Comparison of ENCODE assay signal across 11 cellular contexts in the genomic region with DNA sequence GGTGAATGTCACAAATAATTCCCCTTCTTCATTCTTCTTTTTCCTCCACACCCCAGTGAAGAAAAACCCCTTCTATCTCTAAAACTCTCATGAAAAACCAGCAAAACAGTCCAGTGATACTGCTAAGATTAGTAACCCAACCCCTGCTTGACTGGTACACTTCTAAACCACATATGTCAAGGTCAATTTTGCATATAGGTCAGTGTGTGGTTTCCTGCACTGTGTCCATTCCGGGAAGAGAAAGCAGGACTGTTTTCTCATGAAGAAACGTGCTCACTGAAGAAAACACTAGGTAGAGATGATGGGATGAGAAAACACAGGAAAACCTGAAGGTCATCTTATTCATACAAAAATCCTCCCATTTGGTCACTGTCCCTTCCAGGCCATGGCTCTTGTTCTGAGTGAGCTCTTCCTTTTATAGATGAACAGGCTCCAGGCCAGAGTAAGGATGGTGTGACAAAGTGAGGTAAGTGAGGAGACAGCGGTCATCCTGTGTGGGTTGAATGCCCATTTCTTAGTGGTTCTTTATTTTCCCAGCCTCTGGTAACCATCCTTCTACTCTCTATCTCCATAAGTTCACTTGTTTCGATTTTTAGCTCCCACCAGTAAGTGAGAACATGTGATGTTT.
A peak's percentile ranks its signal among the peaks of the same experiment; 100 is the strongest.
DNase-seq lines count a peak whose midpoint lies in the region; ATAC-seq and TF ChIP-seq lines count a peak whose summit lies in the region.
"Had no signal": no experiment of that assay in that cellular context is flagged by ENCODE, and none has a peak within 500 bp of the region (broad histone marks: within the 10 kb centered on the region; RNA-seq: fewer than 3 reads in every experiment).

No MANE protein-coding gene starts in this region.

- H3K27me3 Mint-ChIP-seq in activated CD8-positive, alpha-beta memory T cell treated with anti-CD3 and anti-CD28 coated beads, Interleukin-2, amount 10 ng/mL, durations not matched to agents 7 days and 5 days = peaks cover 26% of the 10 kb centered on the region

- no peak overlapping the region for H3K4me3 Mint-ChIP-seq in activated CD8-positive, alpha-beta memory T cell treated with anti-CD3 and anti-CD28 coated beads, Interleukin-2, amount 10 ng/mL, durations not matched to agents 7 days and 5 days

- peaks cover 10% of the 10 kb centered on the region for H3K36me3 Mint-ChIP-seq in activated CD8-positive, alpha-beta memory T cell treated with anti-CD3 and anti-CD28 coated beads, Interleukin-2, amount 10 ng/mL, durations not matched to agents 7 days and 5 days

- DNase-seq in fibroblast of mammary gland (ENCODE audit: low read depth) = peak; percentile 10
- DNase-seq in NOMO-1 treated with dmso at 0.1 percent for 144 hours (lab: John Stamatoyannopoulos, UW; ENCODE audit: unreplicated experiment) = no peak
- no peak for DNase-seq in activated CD8-positive, alpha-beta memory T cell treated with anti-CD3 and anti-CD28 coated beads, Interleukin-2, amount 10 ng/mL, durations not matched to agents 7 days and 5 days
- no peak for DNase-seq in brain microvascular endothelial cell
- no peak for DNase-seq in NCI-H748 (lab: John Stamatoyannopoulos, UW; ENCODE audit: unreplicated experiment)
- DNase-seq: WERI-Rb-1 had no signal

- in situ Hi-C loops in brain microvascular endothelial cell (cut with HindIII; ENCODE audit: low pct_ligation_motif_present, low sequenced_read_pairs) = no loop called here

- H3K9me3 Mint-ChIP-seq in activated CD8-positive, alpha-beta memory T cell treated with anti-CD3 and anti-CD28 coated beads, Interleukin-2, amount 10 ng/mL, durations not matched to agents 7 days and 5 days (ENCODE audit: low read depth) = peaks cover 5% of the 10 kb centered on the region

- ATAC-seq in GM18508 (IDR thresholded peaks at IDR 0.05; ENCODE audit: insufficient read depth, unreplicated experiment) (peak; percentile 42), GM21526 (IDR thresholded peaks at IDR 0.05; ENCODE audit: low FRiP score, unreplicated experiment) (peak; percentile 63), HG03378 (IDR thresholded peaks at IDR 0.05; ENCODE audit: unreplicated experiment) (peak; percentile 76)
- ATAC-seq in activated CD8-positive, alpha-beta memory T cell treated with anti-CD3 and anti-CD28 coated beads, Interleukin-2, amount 10 ng/mL, durations not matched to agents 7 days and 5 days = no peak

- no peak overlapping the region for H3K4me3 ChIP-seq in fibroblast of mammary gland (ENCODE audit: control insufficient read depth, low read depth, low read length)
- no peak overlapping the region for H3K4me3 ChIP-seq in brain microvascular endothelial cell (ENCODE audit: low read depth, low read length)
- H3K4me3 ChIP-seq: smooth muscle cell had no signal

- H3K27ac ChIP-seq in brain microvascular endothelial cell = no peak overlapping the region
- H3K27ac ChIP-seq: WERI-Rb-1 had no signal

- no peak for TF ChIP-seq CTCF in fibroblast of mammary gland (conservative IDR thresholded peaks at IDR 0.05; ENCODE audit: control insufficient read depth, insufficient read depth, low read depth, low read length)
- TF ChIP-seq CTCF in brain microvascular endothelial cell (IDR thresholded peaks at IDR 0.05; ENCODE audit: low read depth, low read length, missing control alignments) = no peak

- no peaks in the 10 kb centered on the region for H3K27me3 ChIP-seq in brain microvascular endothelial cell (replicated peaks)

- H3K36me3 ChIP-seq in brain microvascular endothelial cell (replicated peaks) = no peaks in the 10 kb centered on the region
- H3K36me3 ChIP-seq: WERI-Rb-1 had no signal

- CTCF ChIA-PET in activated CD8-positive, alpha-beta memory T cell treated with anti-CD3 and anti-CD28 coated beads, Interleukin-2, amount 10 ng/mL, durations not matched to agents 7 days and 5 days (lab: Charles Lee) = no interaction called here

- peaks cover 25% of the 10 kb centered on the region for H3K4me1 Mint-ChIP-seq in activated CD8-positive, alpha-beta memory T cell treated with anti-CD3 and anti-CD28 coated beads, Interleukin-2, amount 10 ng/mL, durations not matched to agents 7 days and 5 days

- no peak overlapping the region for H3K27ac Mint-ChIP-seq in activated CD8-positive, alpha-beta memory T cell treated with anti-CD3 and anti-CD28 coated beads, Interleukin-2, amount 10 ng/mL, durations not matched to agents 7 days and 5 days
- H3K27ac Mint-ChIP-seq: activated T-helper 2 cell treated with anti-CD3 and anti-CD28 coated beads, Interferon-gamma antibody, Interleukin-2, Interleukin-4, amounts not matched to agents 10 μg/mL and 5 μg/mL and 100 μg/mL, durations not matched to agents 14 hours and 24 hours and 36 hours had no signal
